18 cellular contexts compared by ENCODE assay signal in the genomic region with DNA sequence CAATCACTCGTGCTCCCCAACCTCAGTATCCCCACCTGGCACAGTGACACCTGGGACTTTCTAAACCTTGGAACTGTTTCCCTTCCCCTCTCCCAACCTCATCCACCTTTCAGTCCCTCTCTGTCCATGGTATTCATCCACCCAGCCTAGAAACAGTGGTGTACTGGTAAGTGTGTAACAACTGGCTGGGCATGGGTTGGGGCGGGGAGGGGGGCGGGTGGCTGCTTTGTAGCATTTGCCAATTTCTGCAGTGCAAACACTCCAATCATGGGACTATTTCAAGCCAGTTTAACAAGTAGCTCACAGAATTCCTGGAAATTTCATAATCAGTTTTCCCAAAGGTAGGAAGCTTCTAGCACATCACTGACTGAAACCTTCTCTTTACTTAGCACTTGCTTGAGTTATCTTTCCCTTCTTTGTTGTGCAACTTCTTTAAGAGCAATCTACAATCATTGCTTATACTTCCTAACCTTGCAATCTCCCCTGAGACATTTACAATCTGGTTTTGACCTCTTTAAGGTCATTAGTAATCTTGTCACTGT.
"Had no signal": no experiment of that assay in that cellular context is flagged by ENCODE, and none has a peak within 500 bp of the region (broad histone marks: within the 10 kb centered on the region; RNA-seq: fewer than 3 reads in every experiment).

No MANE protein-coding gene starts in this region.

- ATAC-seq: left lobe of liver; naive thymus-derived CD8-positive, alpha-beta T cell; stimulated activated naive B cell treated with anti-CD40 and anti-IgM and Interleukin-4, amounts not matched to agents 10 μg/mL and 1 μg/mL and 100 μg/mL, for 72 hours; stimulated activated naive CD8-positive, alpha-beta T cell treated with anti-CD3 and anti-CD28 coated beads, Interleukin-15, amount 100 ng/mL, for 72 hours had no signal

- H3K4me3 ChIP-seq: colonic mucosa, heart right ventricle, mucosa of descending colon, spleen, testis, tibial nerve had no signal

- H3K27me3 ChIP-seq: colonic mucosa, heart right ventricle, neutrophil, spleen, testis, tibial nerve had no signal

- H3K9me3 ChIP-seq: colonic mucosa, mucosa of descending colon, neutrophil, testis, tibial nerve had no signal

- H3K4me1 ChIP-seq: colonic mucosa, spleen had no signal

- DNase-seq: caudate nucleus; colonic mucosa; dermis blood vessel endothelial cell; effector CD4-positive, alpha-beta T cell; heart right ventricle; mucosa of descending colon; naive thymus-derived CD8-positive, alpha-beta T cell; posterior cingulate gyrus; spleen; stimulated activated CD4-positive, alpha-beta T cell treated with anti-CD3 and anti-CD28 coated beads, Interleukin-15, amount 100 ng/mL, for 24 hours; stimulated activated CD4-positive, alpha-beta T cell treated with anti-CD3 and anti-CD28 coated beads, Interleukin-1b, Interleukin-23, amount 100 ng/mL, for 48 hours; stimulated activated CD4-positive, alpha-beta T cell treated with anti-CD3 and anti-CD28 coated beads, Interleukin-4, amount 100 ng/mL, for 4 hours; stimulated activated naive B cell treated with anti-CD40 and anti-IgM and Interleukin-4, amounts not matched to agents 10 μg/mL and 1 μg/mL and 100 μg/mL, for 72 hours; stimulated activated naive CD8-positive, alpha-beta T cell treated with anti-CD3 and anti-CD28 coated beads, Interleukin-15, amount 100 ng/mL, for 72 hours; testis had no signal

- H3K36me3 ChIP-seq: colonic mucosa, heart right ventricle, neutrophil, spleen, tibial nerve had no signal

- H3K27ac ChIP-seq: colonic mucosa, neutrophil, spleen, testis, tibial nerve had no signal
